1 cellular context compared by ENCODE assay signal in genomic region chr2:26251893-26252292, GRCh38.
TF ChIP-seq lines count a peak whose summit lies in the region.

No MANE protein-coding gene starts in this region.

TF ChIP-seq in K562, 482 proteins besides CTCF, POLR2A, EP300 and RAD21 (continued from another document):
- TF ChIP-seq THRA (IDR thresholded peaks at IDR 0.05) = no peak
- TF ChIP-seq CHD7 (IDR thresholded peaks at IDR 0.05; ENCODE audit: low read depth, low read length) = no peak
- no peak for TF ChIP-seq ZBTB43 (CRISPR knock-in tag; IDR thresholded peaks at IDR 0.05)
- TF ChIP-seq HMG20B (CRISPR knock-in tag; IDR thresholded peaks at IDR 0.05) = no peak
- no peak for TF ChIP-seq ZNF57 (CRISPR knock-in tag; IDR thresholded peaks at IDR 0.05)
- TF ChIP-seq CGGBP1 (CRISPR knock-in tag; IDR thresholded peaks at IDR 0.05) = no peak
- TF ChIP-seq ZMIZ1 (IDR thresholded peaks at IDR 0.05; ENCODE audit: low read depth in 2 of 2, low read length in 2 of 2) = no peak
- no peak for TF ChIP-seq PTBP1 (IDR thresholded peaks at IDR 0.05; ENCODE audit: low read depth, low read length)
- TF ChIP-seq ZNF699 (CRISPR knock-in tag; IDR thresholded peaks at IDR 0.05; ENCODE audit: insufficient replicate concordance) = no peak
- no peak for TF ChIP-seq RBFOX2 (IDR thresholded peaks at IDR 0.05; ENCODE audit: low read depth, low read length)
- TF ChIP-seq ETV5 (CRISPR knock-in tag; IDR thresholded peaks at IDR 0.05; ENCODE audit: low read depth) = no peak
- TF ChIP-seq SRSF9 (IDR thresholded peaks at IDR 0.05; ENCODE audit: borderline replicate concordance, low read depth, low read length) = no peak
